Comparison of ENCODE assay signal across 17 cellular contexts in genomic region chr1:198278922-198279321, GRCh38.
"Had no signal": no experiment of that assay in that cellular context is flagged by ENCODE, and none has a peak within 500 bp of the region (broad histone marks: within the 10 kb centered on the region; RNA-seq: fewer than 3 reads in every experiment).

No MANE protein-coding gene starts in this region.

- H3K27ac ChIP-seq: brain microvascular endothelial cell, colonic mucosa, pancreas, right lobe of liver, testis, upper lobe of right lung had no signal

- H3K4me2 ChIP-seq: smooth muscle cell had no signal

- H3K4me3 ChIP-seq: colonic mucosa, pancreas, right lobe of liver, smooth muscle cell, testis, upper lobe of right lung had no signal

- H3K9me3 ChIP-seq: colonic mucosa, pancreas, right lobe of liver, testis, upper lobe of right lung had no signal

- H3K27me3 ChIP-seq: brain microvascular endothelial cell, colonic mucosa, pancreas, right lobe of liver, testis, upper lobe of right lung had no signal

- H3K36me3 ChIP-seq: brain microvascular endothelial cell, colonic mucosa, pancreas, right lobe of liver, upper lobe of right lung had no signal

- DNase-seq: activated CD4-positive, alpha-beta T cell treated with anti-CD3 and anti-CD28 coated beads for 48 hours; activated CD4-positive, CD25-positive, alpha-beta regulatory T cell; activated CD8-positive, alpha-beta T cell treated with anti-CD3 and anti-CD28 coated beads for 36 hours; activated naive CD4-positive, alpha-beta T cell treated with anti-CD3 and anti-CD28 coated beads for 36 hours; activated T-cell treated with anti-CD3 and anti-CD28 coated beads, Interleukin-2, amount 50 U/mL, for 24 hours; brain microvascular endothelial cell; central memory CD4-positive, alpha-beta T cell; colonic mucosa; mesendoderm; natural killer cell; pancreas; right lobe of liver; stimulated activated CD4-positive, alpha-beta T cell treated with anti-CD3 and anti-CD28 coated beads, Interleukin-4, amount 100 ng/mL, for 24 hours; T-helper 9 cell; testis; upper lobe of right lung had no signal

- H3K4me1 ChIP-seq: colonic mucosa, right lobe of liver, upper lobe of right lung had no signal
